In genomic region chr20:3935295-3935955, GRCh38 we compare ENCODE assay signal across 12 cellular contexts. TPM values are rescaled to one million over a fixed set of nuclear protein-coding genes. Genes with fewer than 3 reads are reported as not detected.
DNase-seq lines count a peak whose midpoint lies in the region; ATAC-seq, FAIRE-seq and TF ChIP-seq lines count a peak whose summit lies in the region.
"Had no signal": no experiment of that assay in that cellular context is flagged by ENCODE, and none has a peak within 500 bp of the region (broad histone marks: within the 10 kb centered on the region; RNA-seq: fewer than 3 reads in every experiment).

No MANE protein-coding gene starts in this region.

- H3K27me3 Mint-ChIP-seq in WTC11 (ENCODE audit: low read depth), result no peaks in the 10 kb centered on the region

- TF ChIP-seq POLR2A in breast epithelium (IDR thresholded peaks at IDR 0.05) (no peak), H54 (IDR thresholded peaks at IDR 0.05; ENCODE audit: low read depth, low read length) (no peak)

- H3K4me3 Mint-ChIP-seq in WTC11, result no peak overlapping the region

- H3K9ac ChIP-seq in mammary epithelial cell (ENCODE audit: insufficient read depth, low read length), result no peak overlapping the region

- ATAC-seq in GM19023 (IDR thresholded peaks at IDR 0.05; ENCODE audit: unreplicated experiment) (no peak), WTC11 (no peak), HG03460 (IDR thresholded peaks at IDR 0.05; ENCODE audit: unreplicated experiment) (no peak)

- no peaks in the 10 kb centered on the region for H4K20me1 ChIP-seq in mammary epithelial cell (ENCODE audit: insufficient read depth, low read length)

- H3K27ac Mint-ChIP-seq in WTC11, result no peak overlapping the region

- no peak overlapping the region for H3K4me3 ChIP-seq in breast epithelium
- H3K4me3 ChIP-seq in mammary epithelial cell (replicated peaks in 1 of 3; ENCODE audit: insufficient read depth in 1 of 3, low read depth in 2 of 3, low read length in 3 of 3), result no peak overlapping the region
- peak overlapping the region in 1 of 59 donors; percentile 6 for H3K4me3 ChIP-seq in dorsolateral prefrontal cortex
- H3K4me3 ChIP-seq: skin epidermis had no signal

- TF ChIP-seq CTCF in breast epithelium (IDR thresholded peaks at IDR 0.05), result no peak
- no peak for TF ChIP-seq CTCF in mammary epithelial cell (conservative IDR thresholded peaks at IDR 0.05 in 1 of 2, IDR thresholded peaks at IDR 0.05 in 1 of 2; ENCODE audit: extremely low read depth in 1 of 2, insufficient read depth in 1 of 2, low read depth in 1 of 2, low read length in 2 of 2)
- TF ChIP-seq CTCF in dorsolateral prefrontal cortex (IDR thresholded peaks at IDR 0.05 in 54 of 56, conservative IDR thresholded peaks at IDR 0.05 in 2 of 56; ENCODE audit: low read depth in 1 of 56, partially characterized antibody in 56 of 56), result no peak
- TF ChIP-seq CTCF in WTC11 (IDR thresholded peaks at IDR 0.05), result no peak

- no peaks in the 10 kb centered on the region; the same call in 1 of the 2 replicates for H3K4me1 Mint-ChIP-seq in WTC11

- POLR2A ChIA-PET in WTC11 (lab: Charles Lee), result no interaction called here

- intact Hi-C loops in breast epithelium (cut with DNase I; ENCODE audit: low total_unique reads), result loop anchor here (10.0 kb wide), 1 partner anchor 121 kb away; no protein-coding TSS in a partner anchor
- intact Hi-C loops in mammary epithelial cell (cut with micrococcal nuclease), result no loop called here
- intact Hi-C loops in dorsolateral prefrontal cortex (cut with DNase I), result no loop called here

- in situ Hi-C loops in mammary epithelial cell (cut with MboI; ENCODE audit: low sequenced_read_pairs in 2 of 2), result no loop called here

- H3K27me3 ChIP-seq in breast epithelium, result no peaks in the 10 kb centered on the region
- H3K27me3 ChIP-seq in mammary epithelial cell (ENCODE audit: insufficient read depth, low read length), result no peaks in the 10 kb centered on the region
- H3K27me3 ChIP-seq in dorsolateral prefrontal cortex, result no peaks in the 10 kb centered on the region

- BruUV-seq in mammary epithelial cell (replicated peaks; lab: Mats Ljungman, UMichigan), result no TSS peak

- dilution Hi-C loops in mammary epithelial cell (cut with HindIII; ENCODE audit: low sequenced_read_pairs), result loop anchor here (10.0 kb wide), 1 partner anchor 151 kb away; the partner anchor contains the start of genes CENPB and SPEF1

- H3K4me2 ChIP-seq in mammary epithelial cell (ENCODE audit: insufficient read depth, low read depth, low read length), result no peak overlapping the region

- peaks cover 7% of the 10 kb centered on the region; the same call in 1 of the 2 replicates for H3K36me3 Mint-ChIP-seq in WTC11

- peak overlapping the region; percentile 50 to 75 for H3K27ac ChIP-seq in breast epithelium
- no peak overlapping the region for H3K27ac ChIP-seq in mammary epithelial cell (ENCODE audit: insufficient read depth, low read depth, low read length)
- H3K27ac ChIP-seq in dorsolateral prefrontal cortex, result peak overlapping the region in 56 of 59 donors; percentile 9 to 86 (median 70)

- no peak overlapping the region for H2AFZ ChIP-seq in mammary epithelial cell (ENCODE audit: low read depth, low read length)

- WGBS in mammary epithelial cell (ENCODE audit: low coverage, missing lambda C conversion rate), result 63% methylated on average over 6 of the region's 6 CpGs

- peaks cover 0 to 14% of the 10 kb centered on the region in 2 donors for H3K4me1 ChIP-seq in breast epithelium
- H3K4me1 ChIP-seq in mammary epithelial cell (ENCODE audit: insufficient read depth, low read length), result no peaks in the 10 kb centered on the region

- DNase-seq in breast epithelium (ENCODE audit: low spot score in 2 of 2) (no peak), mammary epithelial cell (no peak), dorsolateral prefrontal cortex (peak in 4 of 10 donors; percentile 41 to 62 (median 53)), myocyte (ENCODE audit: low read depth) (peak; percentile 70), WTC11 (ENCODE audit: low spot score) (no peak), H54 (ENCODE audit: insufficient read length, low spot score) (no peak)
- DNase-seq: ACHN; activated T-cell treated with anti-CD3 and anti-CD28 coated beads for 4 hours; NK-92 treated with Interleukin-12 subunit alpha and Interleukin-12 subunit beta, amount 100 ng/mL, for 24 hours had no signal

- H3K9me3 ChIP-seq in breast epithelium (no peaks in the 10 kb centered on the region), mammary epithelial cell (replicated peaks; ENCODE audit: insufficient read depth, low read length) (no peaks in the 10 kb centered on the region)

- CTCF ChIA-PET in mammary epithelial cell (lab: Charles Lee; ENCODE audit: low non-redundant PET) (no interaction called here), WTC11 (lab: Charles Lee) (interaction anchor here (0.6 to 1.3 kb wide), 3 partner anchors 8 to 260 kb away, joined by 3 to 4 read pairs (median 3); no protein-coding TSS in a partner anchor)

- H3K9me3 Mint-ChIP-seq in WTC11, result no peaks in the 10 kb centered on the region; the same call in 1 of the 2 replicates

- no peaks in the 10 kb centered on the region for H3K79me2 ChIP-seq in mammary epithelial cell (ENCODE audit: insufficient read depth, low read length)

- H3K36me3 ChIP-seq in breast epithelium, result no peaks in the 10 kb centered on the region
- peaks cover 3% of the 10 kb centered on the region for H3K36me3 ChIP-seq in mammary epithelial cell (ENCODE audit: insufficient read depth, low read length)

- FAIRE-seq in H54 (lab: Jason Lieb, UNC), result no peak

TF ChIP-seq in WTC11, 78 proteins besides CTCF, POLR2A, EP300 and RAD21:
- TF ChIP-seq ZNF219 (CRISPR knock-in tag; IDR thresholded peaks at IDR 0.05; ENCODE audit: borderline replicate concordance) (no peak), NFE2L1 (CRISPR knock-in tag; IDR thresholded peaks at IDR 0.05) (no peak), SP1 (CRISPR knock-in tag; conservative IDR thresholded peaks at IDR 0.05) (no peak), ZNF138 (CRISPR knock-in tag; conservative IDR thresholded peaks at IDR 0.05) (no peak), USF1 (CRISPR knock-in tag; IDR thresholded peaks at IDR 0.05) (no peak), ZNF512 (CRISPR knock-in tag; IDR thresholded peaks at IDR 0.05; ENCODE audit: borderline replicate concordance) (no peak), FOXK1 (CRISPR knock-in tag; IDR thresholded peaks at IDR 0.05) (no peak), OVOL2 (CRISPR knock-in tag; IDR thresholded peaks at IDR 0.05; ENCODE audit: borderline replicate concordance) (no peak), ZNF121 (CRISPR knock-in tag; IDR thresholded peaks at IDR 0.05) (no peak)
TF ChIP-seq in WTC11: peak in this region for 0.

RNA-seq across cellular contexts. Expression of gene PANK2, which starts 46.2 kb away (rescaled TPM):
- 10 to 100 TPM; 38.2 to 40.1 (median 38.7) TPM for total RNA-seq in breast epithelium
- total RNA-seq in mammary epithelial cell, result 10 to 100 TPM; 41.0 to 45.0 TPM
- polyA plus RNA-seq in mammary epithelial cell, result 19.8 TPM
- 46.3 TPM for polyA minus RNA-seq in mammary epithelial cell
- 10 to 100 TPM; 41.7 to 82.4 (median 57.8) TPM for total RNA-seq in dorsolateral prefrontal cortex
- total RNA-seq in myocyte, result 31.6 and 37.7 TPM in 2 replicates
- polyA plus RNA-seq in myocyte (2012), result 33.4 TPM
- total RNA-seq in WTC11 (2021), result 60.3 to 63.7 TPM (median 62.7 TPM) in 3 replicates
